20 cellular contexts compared by ENCODE assay signal in genomic region chr2:220512419-220512818, GRCh38.
DNase-seq lines count a peak whose midpoint lies in the region; TF ChIP-seq lines count a peak whose summit lies in the region.
"Had no signal": no experiment of that assay in that cellular context is flagged by ENCODE, and none has a peak within 500 bp of the region (broad histone marks: within the 10 kb centered on the region; RNA-seq: fewer than 3 reads in every experiment).

No MANE protein-coding gene starts in this region.

- no peaks in the 10 kb centered on the region for H3K79me2 ChIP-seq in mesendoderm (ENCODE audit: control insufficient read depth, insufficient read depth, low read length)

- no peaks in the 10 kb centered on the region for H3K36me3 ChIP-seq in mesendoderm (ENCODE audit: control insufficient read depth, insufficient read depth, low read length)
- H3K36me3 ChIP-seq: BLaER1, colonic mucosa, esophagus muscularis mucosa had no signal

- H3K4me2 ChIP-seq in mesendoderm (ENCODE audit: low read length), result no peak overlapping the region
- H3K4me2 ChIP-seq: BLaER1 had no signal

- no peak overlapping the region for H3K56ac ChIP-seq in mesendoderm (ENCODE audit: low read length)

- H3K27ac ChIP-seq in mesendoderm (ENCODE audit: low read depth, low read length), result no peak overlapping the region
- H3K27ac ChIP-seq: BLaER1, colonic mucosa, esophagus muscularis mucosa had no signal

- H2BK5ac ChIP-seq in mesendoderm (ENCODE audit: low read length), result no peak overlapping the region

- H3K27me3 ChIP-seq in mesendoderm (ENCODE audit: insufficient read depth, low read length, poor library complexity), result no peaks in the 10 kb centered on the region
- H3K27me3 ChIP-seq: BLaER1, colonic mucosa, esophagus muscularis mucosa had no signal

- no peaks in the 10 kb centered on the region for H3K9me3 Mint-ChIP-seq in chondrocyte (ENCODE audit: low read depth)

- no CpG with 5 or more reads among the region's 2 CpGs for WGBS in mesendoderm (ENCODE audit: extremely low coverage, insufficient coverage, low lambda C conversion rate)

- no peaks in the 10 kb centered on the region for H3K79me1 ChIP-seq in mesendoderm (ENCODE audit: low read length)

- H2BK15ac ChIP-seq in mesendoderm (replicated peaks; ENCODE audit: low read depth), result no peak overlapping the region

- no peak for TF ChIP-seq CTCF in AG10803 (conservative IDR thresholded peaks at IDR 0.05; ENCODE audit: low read length)
- no peak for TF ChIP-seq CTCF in chondrocyte (IDR thresholded peaks at IDR 0.05)

- no peak overlapping the region for H3K18ac ChIP-seq in mesendoderm (ENCODE audit: low read length)

- H3K4me3 ChIP-seq in AG10803 (ENCODE audit: low read length), result no peak overlapping the region
- no peak overlapping the region for H3K4me3 ChIP-seq in mesendoderm (ENCODE audit: low read length)
- H3K4me3 ChIP-seq: BLaER1, colonic mucosa, esophagus muscularis mucosa had no signal

- H3K27me3 Mint-ChIP-seq in chondrocyte (ENCODE audit: low read depth), result no peaks in the 10 kb centered on the region
- H3K27me3 Mint-ChIP-seq: activated CD8-positive, alpha-beta T cell treated with anti-CD3 and anti-CD28 coated beads for 36 hours; progenitor cell of endocrine pancreas; stimulated activated naive CD8-positive, alpha-beta T cell treated with anti-CD3 and anti-CD28 coated beads, Interleukin-15, Interleukin-2, amounts not matched to agents 100 ng/mL and 50 ng/mL, for 24 hours had no signal

- H3K4me1 ChIP-seq in mesendoderm (ENCODE audit: control insufficient read depth, low read depth, low read length), result no peaks in the 10 kb centered on the region
- H3K4me1 ChIP-seq: BLaER1, colonic mucosa had no signal

- no peak overlapping the region for H3K23ac ChIP-seq in mesendoderm (ENCODE audit: low read length)

- H3K36me3 Mint-ChIP-seq in chondrocyte (ENCODE audit: low read depth), result no peaks in the 10 kb centered on the region
- H3K36me3 Mint-ChIP-seq: naive thymus-derived CD4-positive, alpha-beta T cell; T-cell had no signal

- no peak overlapping the region for H2AK5ac ChIP-seq in mesendoderm (ENCODE audit: low read length)

- no peak overlapping the region for H2BK120ac ChIP-seq in mesendoderm (ENCODE audit: low read depth, low read length)

- no peak overlapping the region for H3K4ac ChIP-seq in mesendoderm (ENCODE audit: low read depth, low read length)

- H3K4me1 Mint-ChIP-seq in chondrocyte (ENCODE audit: low read depth), result peaks cover 48% of the 10 kb centered on the region
- H3K4me1 Mint-ChIP-seq: naive thymus-derived CD4-positive, alpha-beta T cell; T-cell had no signal

- no peak overlapping the region for H3K9ac ChIP-seq in mesendoderm (ENCODE audit: low read length)
- H3K9ac ChIP-seq: BLaER1 had no signal

- H4K8ac ChIP-seq in mesendoderm (ENCODE audit: low read depth, low read length), result no peak overlapping the region

- no peak overlapping the region for H4K5ac ChIP-seq in mesendoderm (ENCODE audit: low read length)

- H3K27ac Mint-ChIP-seq in chondrocyte (ENCODE audit: unreplicated experiment), result peak overlapping the region; percentile 49
- H3K27ac Mint-ChIP-seq: activated CD8-positive, alpha-beta T cell treated with anti-CD3 and anti-CD28 coated beads for 36 hours; naive thymus-derived CD4-positive, alpha-beta T cell; progenitor cell of endocrine pancreas; stimulated activated naive CD8-positive, alpha-beta T cell treated with anti-CD3 and anti-CD28 coated beads, Interleukin-15, Interleukin-2, amounts not matched to agents 100 ng/mL and 50 ng/mL, for 24 hours; T-cell had no signal

- peak; percentile 68 for DNase-seq in AG10803 (ENCODE audit: low read depth)
- peak; percentile 76 for DNase-seq in NCI-H226
- no peak for DNase-seq in chondrocyte (ENCODE audit: low spot score)
- DNase-seq in mesendoderm, result peak; percentile 6
- no peak for DNase-seq in stimulated activated CD4-positive, alpha-beta T cell treated with anti-CD3 and anti-CD28 coated beads, Interleukin-12 subunit alpha, Interleukin-12 subunit beta, amount 100 ng/mL, for 4 hours
- no peak for DNase-seq in GM19238 (ENCODE audit: insufficient read length, low spot score)
- no peak for DNase-seq in anterior cingulate cortex (lab: John Stamatoyannopoulos, UW)
- no peak for DNase-seq in COLO668 (lab: John Stamatoyannopoulos, UW; ENCODE audit: unreplicated experiment)
- DNase-seq: activated CD8-positive, alpha-beta T cell treated with anti-CD3 and anti-CD28 coated beads for 36 hours; colonic mucosa; DMS153; naive thymus-derived CD4-positive, alpha-beta T cell; NCI-H2029; NCI-H526 treated with DMSO at 0.1 percent for 48 hours; OCI-M1; T-cell had no signal

- no peak overlapping the region for H3K4me3 Mint-ChIP-seq in chondrocyte (ENCODE audit: unreplicated experiment)
- H3K4me3 Mint-ChIP-seq: activated CD8-positive, alpha-beta T cell treated with anti-CD3 and anti-CD28 coated beads for 36 hours; naive thymus-derived CD4-positive, alpha-beta T cell; stimulated activated naive CD8-positive, alpha-beta T cell treated with anti-CD3 and anti-CD28 coated beads, Interleukin-15, Interleukin-2, amounts not matched to agents 100 ng/mL and 50 ng/mL, for 24 hours; T-cell had no signal

Comparison
In these comparisons a context has a peak if more than half of its experiments do, and no peak if none do; other contexts are left out.
1. DNase-seq: peak in AG10803 (single experiment), NCI-H226 (single experiment) and mesendoderm (single experiment); none in chondrocyte (single experiment), stimulated activated CD4-positive, alpha-beta T cell treated with anti-CD3 and anti-CD28 coated beads, Interleukin-12 subunit alpha, Interleukin-12 subunit beta, amount 100 ng/mL, for 4 hours (single experiment), GM19238 (single experiment), anterior cingulate cortex (0 of 58) and COLO668 (single experiment).